Comparison of ENCODE assay signal across 17 cellular contexts in the genomic region with DNA sequence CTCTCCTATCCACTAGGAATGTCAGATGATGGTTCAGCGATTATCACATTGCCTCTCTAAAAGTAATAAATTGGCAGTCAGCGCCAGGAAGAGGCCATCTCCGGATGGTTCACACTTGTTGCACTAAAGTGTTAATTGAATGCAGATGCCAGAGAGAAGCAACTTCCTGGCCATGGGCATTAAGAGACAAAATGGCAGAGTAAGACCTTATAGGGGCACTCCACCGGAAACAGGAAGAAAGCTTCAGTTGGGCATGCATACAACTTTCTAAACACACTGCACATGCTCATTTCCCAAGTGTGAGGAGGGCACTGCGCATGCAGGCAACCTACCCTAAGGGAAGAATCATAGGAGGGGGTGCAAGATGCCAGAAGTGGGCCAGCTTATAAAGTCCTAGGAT.
"Had no signal": no experiment of that assay in that cellular context is flagged by ENCODE, and none has a peak within 500 bp of the region (broad histone marks: within the 10 kb centered on the region; RNA-seq: fewer than 3 reads in every experiment).

No MANE protein-coding gene starts in this region.

- H3K27me3 ChIP-seq: colonic mucosa, ovary, right atrium auricular region, sigmoid colon, thyroid gland had no signal

- H3K9me3 ChIP-seq: colonic mucosa, mucosa of descending colon, ovary, right atrium auricular region, sigmoid colon, suprapubic skin, thyroid gland had no signal

- H3K27ac ChIP-seq: colonic mucosa, heart right ventricle, ovary, right atrium auricular region, sigmoid colon, skin epidermis, suprapubic skin, thyroid gland had no signal

- DNase-seq: colonic mucosa; dermis blood vessel endothelial cell; erythroblast; heart right ventricle; hypothalamus; kidney glomerular epithelial cell; mucosa of descending colon; naive thymus-derived CD8-positive, alpha-beta T cell; ovary; sigmoid colon; stimulated activated CD4-positive, alpha-beta T cell treated with anti-CD3 and anti-CD28 coated beads, Interleukin-12 subunit alpha, Interleukin-12 subunit beta, amount 100 ng/mL, for 4 hours; stimulated activated naive CD8-positive, alpha-beta T cell treated with anti-CD3 and anti-CD28 coated beads, Interleukin-15, Interleukin-2, amounts not matched to agents 100 U/mL and 50 U/mL, for 24 hours; thyroid gland had no signal

- ATAC-seq: heart right ventricle; mucosa of descending colon; naive thymus-derived CD8-positive, alpha-beta T cell; stimulated activated effector memory CD8-positive, alpha-beta T cell treated with anti-CD3 and anti-CD28 coated beads, Interleukin-12 subunit alpha, Interleukin-12 subunit beta, amount 100 ng/mL, for 72 hours; stimulated activated naive CD8-positive, alpha-beta T cell treated with anti-CD3 and anti-CD28 coated beads, Interleukin-15, Interleukin-2, amounts not matched to agents 100 U/mL and 50 U/mL, for 24 hours had no signal

- H3K4me3 ChIP-seq: colonic mucosa, heart right ventricle, mucosa of descending colon, ovary, right atrium auricular region, sigmoid colon, skin epidermis, suprapubic skin, thyroid gland had no signal

- H3K4me1 ChIP-seq: colonic mucosa, heart right ventricle, right atrium auricular region, sigmoid colon, suprapubic skin, thyroid gland had no signal

- H3K36me3 ChIP-seq: colonic mucosa, heart right ventricle, ovary, right atrium auricular region, sigmoid colon, suprapubic skin, thyroid gland had no signal
